In genomic region chr2:31886700-31887099, GRCh38 we compare ENCODE assay signal across 11 cellular contexts.
DNase-seq lines count a peak whose midpoint lies in the region; ATAC-seq and TF ChIP-seq lines count a peak whose summit lies in the region.
"Had no signal": no experiment of that assay in that cellular context is flagged by ENCODE, and none has a peak within 500 bp of the region (broad histone marks: within the 10 kb centered on the region; RNA-seq: fewer than 3 reads in every experiment).

No MANE protein-coding gene starts in this region.

- H3K4me3 ChIP-seq in KMS-11 (IDR thresholded peaks at IDR 0.05; ENCODE audit: insufficient read depth, low read depth, low read length): no peak overlapping the region
- H3K4me3 ChIP-seq in neuronal stem cell (ENCODE audit: low read length in 2 of 2): no peak overlapping the region

- no CpG with 5 or more reads among the region's 2 CpGs for WGBS in neuronal stem cell (ENCODE audit: extremely low coverage in 2 of 2, insufficient read length in 2 of 2, insufficient replicate concordance in 1 of 2), 2 donors

- H3K4me2 ChIP-seq in KMS-11 (no peak overlapping the region), neuronal stem cell (ENCODE audit: insufficient read depth, low read length, poor library complexity, severe bottlenecking) (no peak overlapping the region)

- no peak overlapping the region for H2AK5ac ChIP-seq in neuronal stem cell (ENCODE audit: low read depth, low read length)

- no peak overlapping the region for H3K23ac ChIP-seq in neuronal stem cell (ENCODE audit: low read depth, low read length, poor library complexity)

- no peak overlapping the region for H2BK15ac ChIP-seq in neuronal stem cell (ENCODE audit: low read length)

- no peak overlapping the region for H2BK5ac ChIP-seq in neuronal stem cell (ENCODE audit: low read length)

- H3K79me2 ChIP-seq in KMS-11 (ENCODE audit: insufficient read depth, low read depth): no peaks in the 10 kb centered on the region; the same call in 1 of the 2 replicates

- no peak overlapping the region for H4K91ac ChIP-seq in neuronal stem cell (ENCODE audit: low read depth, low read length, poor library complexity)

- H3K4ac ChIP-seq in neuronal stem cell (ENCODE audit: low read length): no peak overlapping the region

- no peaks in the 10 kb centered on the region for H4K20me1 ChIP-seq in KMS-11 (ENCODE audit: insufficient read depth)

- H2AFZ ChIP-seq in KMS-11 (ENCODE audit: low read depth) (no peak overlapping the region), neuronal stem cell (ENCODE audit: low read length) (no peak overlapping the region)

- DNase-seq in NCI-H2171 treated with DMSO at 0.1 percent for 48 hours (lab: John Stamatoyannopoulos, UW): peak; percentile 10
- DNase-seq in NCI-H2171 (lab: John Stamatoyannopoulos, UW): no peak
- DNase-seq in cerebellar cortex (ENCODE audit: low spot score): peak; percentile 43
- DNase-seq in neuronal stem cell (ENCODE audit: low spot score): peak; percentile 3
- DNase-seq in effector CD8-positive, alpha-beta T cell (lab: John Stamatoyannopoulos, UW): no peak
- no peak for DNase-seq in T-helper 17 cell
- DNase-seq: activated CD4-positive, alpha-beta T cell treated with anti-CD3 and anti-CD28 coated beads, Interleukin-2, amount 50 U/mL, for 48 hours; NCI-H1436 treated with DMSO at 0.1 percent for 48 hours; posterior cingulate gyrus had no signal

- no peaks in the 10 kb centered on the region for H3K27me3 Mint-ChIP-seq in T-helper 17 cell

- H3K9me3 ChIP-seq in neuronal stem cell (replicated peaks in 1 of 2; ENCODE audit: control insufficient read depth in 2 of 2, insufficient read depth in 1 of 2, low read depth in 1 of 2, low read length in 2 of 2) (no peaks in the 10 kb centered on the region), T-helper 17 cell (ENCODE audit: control insufficient read depth, low read length, poor library complexity, severe bottlenecking) (no peaks in the 10 kb centered on the region)

- TF ChIP-seq CTCF in KMS-11 (conservative IDR thresholded peaks at IDR 0.05; ENCODE audit: low read depth, low read length): peak; percentile 46

- no peak overlapping the region for H2BK120ac ChIP-seq in neuronal stem cell (ENCODE audit: low read depth, low read length)

- no peak overlapping the region for H3K18ac ChIP-seq in neuronal stem cell (ENCODE audit: low read length)

- H3K36me3 ChIP-seq in KMS-11 (ENCODE audit: insufficient read depth) (no peaks in the 10 kb centered on the region), neuronal stem cell (replicated peaks in 1 of 2; ENCODE audit: control insufficient read depth in 2 of 2, insufficient read depth in 2 of 2, low read length in 2 of 2) (peaks cover 0 to 25% of the 10 kb centered on the region in 2 donors)

- ATAC-seq in GM21390 (IDR thresholded peaks at IDR 0.05; ENCODE audit: unreplicated experiment): no peak
- no peak for ATAC-seq in T-helper 17 cell

- H3K4me3 Mint-ChIP-seq in T-helper 17 cell: no peak overlapping the region

- H3K79me1 ChIP-seq in neuronal stem cell (ENCODE audit: low read depth, low read length): no peaks in the 10 kb centered on the region

- H3K14ac ChIP-seq in neuronal stem cell (ENCODE audit: low read length): no peak overlapping the region

- no peaks in the 10 kb centered on the region for H3K4me1 Mint-ChIP-seq in T-helper 17 cell

- H3K9ac ChIP-seq in KMS-11: no peak overlapping the region
- no peak overlapping the region for H3K9ac ChIP-seq in neuronal stem cell (ENCODE audit: low read depth, low read length, poor library complexity)

- no peak overlapping the region for H4K8ac ChIP-seq in neuronal stem cell (ENCODE audit: low read depth, low read length)

- H3K4me1 ChIP-seq in KMS-11 (ENCODE audit: low read depth, poor library complexity, severe bottlenecking) (peaks cover 20% of the 10 kb centered on the region), neuronal stem cell (ENCODE audit: control insufficient read depth in 2 of 2, insufficient read depth in 1 of 2, low read depth in 1 of 2, low read length in 2 of 2) (no peaks in the 10 kb centered on the region)

- no peak overlapping the region for H3K27ac ChIP-seq in KMS-11
- no peak overlapping the region for H3K27ac ChIP-seq in neuronal stem cell (replicated peaks; ENCODE audit: low read length)

- no peak overlapping the region for H2BK12ac ChIP-seq in neuronal stem cell (ENCODE audit: low read length)

- no peak overlapping the region for H3K27ac Mint-ChIP-seq in T-helper 17 cell

- H3K27me3 ChIP-seq in KMS-11 (ENCODE audit: insufficient read depth, low read depth) (no peaks in the 10 kb centered on the region), neuronal stem cell (ENCODE audit: control insufficient read depth in 3 of 3, insufficient read depth in 3 of 3, low read depth in 1 of 3, low read length in 3 of 3) (no peaks in the 10 kb centered on the region)

- no peaks in the 10 kb centered on the region for H3K36me3 Mint-ChIP-seq in T-helper 17 cell (ENCODE audit: low read depth)

Comparison
In these comparisons a context has a peak if more than half of its experiments do, and no peak if none do; other contexts are left out.
1. DNase-seq: peak in NCI-H2171 treated with DMSO at 0.1 percent for 48 hours (single experiment), cerebellar cortex (single experiment) and neuronal stem cell (single experiment); none in NCI-H2171 (single experiment), effector CD8-positive, alpha-beta T cell (single experiment) and T-helper 17 cell (0 of 3).